40 cellular contexts compared by ENCODE assay signal in genomic region chr17:55307879-55308278, GRCh38. TPM values are rescaled to one million over a fixed set of nuclear protein-coding genes. Genes with fewer than 3 reads are reported as not detected.
"Had no signal": no experiment of that assay in that cellular context is flagged by ENCODE, and none has a peak within 500 bp of the region (broad histone marks: within the 10 kb centered on the region; RNA-seq: fewer than 3 reads in every experiment).

No MANE protein-coding gene starts in this region.

- DNase-seq: activated effector memory CD4-positive, alpha-beta T cell treated with anti-CD3 and anti-CD28 coated beads, Interleukin-2, amount 50 U/mL, for 16 hours; activated effector memory CD4-positive, alpha-beta T cell treated with Interleukin-2 at 50 U/mL for 16 hours; activated gamma-delta T cell; activated gamma-delta T cell treated with Interleukin-2 at 50 U/mL for 16 hours; activated naive CD4-positive, alpha-beta T cell; activated naive CD4-positive, alpha-beta T cell treated with anti-CD3 and anti-CD28 coated beads for 36 hours; activated naive CD4-positive, alpha-beta T cell treated with anti-CD3 and anti-CD28 coated beads, Interleukin-2, amount 10 ng/mL, durations not matched to agents 7 days and 5 days; activated naive CD4-positive, alpha-beta T cell treated with anti-CD3 and anti-CD28 coated beads, Interleukin-2, amount 50 U/mL, for 16 hours; activated naive CD4-positive, alpha-beta T cell treated with Interleukin-2 at 50 U/mL for 16 hours; activated naive CD8-positive, alpha-beta T cell treated with anti-CD3 and anti-CD28 coated beads for 36 hours; activated naive CD8-positive, alpha-beta T cell treated with anti-CD3 and anti-CD28 coated beads, Interleukin-2, amount 10 ng/mL, durations not matched to agents 7 days and 5 days; activated naive CD8-positive, alpha-beta T cell treated with anti-CD3 and anti-CD28 coated beads, Interleukin-2, amount 50 U/mL, for 24 hours; activated T-cell treated with anti-CD3 and anti-CD28 coated beads, Interleukin-2, amount 50 U/mL, for 1 hour; activated T-cell treated with anti-CD3 and anti-CD28 coated beads, Interleukin-2, amount 50 U/mL, for 24 hours; activated T-cell treated with anti-CD3 and anti-CD28 coated beads, Interleukin-2, amount 50 U/mL, for 4 hours; activated T-cell treated with anti-CD3 and anti-CD28 coated beads, Interleukin-2, amount 50 U/mL, for 48 hours; activated T-cell treated with anti-CD3 and anti-CD28 coated beads, Interleukin-2, amount 50 U/mL, for 72 hours; adrenal gland; amniotic stem cell; amygdala; anterior cingulate cortex; aorta; body of pancreas; brain microvascular endothelial cell; caudate nucleus; central memory CD4-positive, alpha-beta T cell; cerebellar nuclear complex had no signal

- H3K9me3 ChIP-seq: adrenal gland, ascending aorta, body of pancreas, breast epithelium had no signal

- H3K27ac Mint-ChIP-seq: activated naive CD4-positive, alpha-beta T cell treated with anti-CD3 and anti-CD28 coated beads for 36 hours; activated naive CD4-positive, alpha-beta T cell treated with anti-CD3 and anti-CD28 coated beads, Interleukin-2, amount 10 ng/mL, durations not matched to agents 7 days and 5 days; activated naive CD4-positive, alpha-beta T cell treated with anti-CD3 and anti-CD28 coated beads, Interleukin-2, amount 50 U/mL, for 24 hours; activated naive CD4-positive, alpha-beta T cell treated with anti-CD3 and anti-CD28 coated beads, Interleukin-2, amount 50 U/mL, for 72 hours; activated naive CD8-positive, alpha-beta T cell; activated naive CD8-positive, alpha-beta T cell treated with anti-CD3 and anti-CD28 coated beads for 36 hours; activated naive CD8-positive, alpha-beta T cell treated with anti-CD3 and anti-CD28 coated beads, Interleukin-2, amount 10 ng/mL, durations not matched to agents 7 days and 5 days; activated naive CD8-positive, alpha-beta T cell treated with anti-CD3 and anti-CD28 coated beads, Interleukin-2, amount 50 U/mL, for 24 hours; activated T-cell treated with anti-CD3 and anti-CD28 coated beads, Interleukin-2, amount 50 U/mL, for 24 hours; activated T-cell treated with anti-CD3 and anti-CD28 coated beads, Interleukin-2, amount 50 U/mL, for 72 hours; activated T-helper 1 cell treated with anti-CD3 and anti-CD28 coated beads, Interleukin-12 subunit alpha, Interleukin-12 subunit beta, Interleukin-2, Interleukin-4 antibody, amounts not matched to agents 30 ng/mL and 10 ng/mL and 1 ng/mL, durations not matched to agents 14 hours and 24 hours and 36 hours; activated T-helper 17 cell treated with anti-CD3 and anti-CD28 coated beads, Interleukin-2, amount 50 U/mL, for 72 hours; activated T-helper 2 cell treated with anti-CD3 and anti-CD28 coated beads, Interferon-gamma antibody, Interleukin-2, Interleukin-4, amounts not matched to agents 10 μg/mL and 5 μg/mL and 100 μg/mL, durations not matched to agents 14 hours and 24 hours and 36 hours; brain had no signal

- H3K27me3 Mint-ChIP-seq: activated T-helper 17 cell treated with anti-CD3 and anti-CD28 coated beads, Interleukin-2, amount 50 U/mL, for 72 hours had no signal

- FAIRE-seq: astrocyte, bronchial epithelial cell had no signal

- H3K27me3 ChIP-seq: adrenal gland, ascending aorta, body of pancreas, brain microvascular endothelial cell, breast epithelium, cardiac muscle cell had no signal

- H3K27ac ChIP-seq: adrenal gland, ascending aorta, body of pancreas, brain microvascular endothelial cell, breast epithelium, cardiac muscle cell had no signal

- H3K36me3 Mint-ChIP-seq: activated naive CD4-positive, alpha-beta T cell treated with anti-CD3 and anti-CD28 coated beads, Interleukin-2, amount 10 ng/mL, durations not matched to agents 7 days and 5 days; activated naive CD4-positive, alpha-beta T cell treated with anti-CD3 and anti-CD28 coated beads, Interleukin-2, amount 50 U/mL, for 24 hours; activated naive CD4-positive, alpha-beta T cell treated with anti-CD3 and anti-CD28 coated beads, Interleukin-2, amount 50 U/mL, for 72 hours; activated naive CD8-positive, alpha-beta T cell; activated naive CD8-positive, alpha-beta T cell treated with anti-CD3 and anti-CD28 coated beads for 36 hours; activated naive CD8-positive, alpha-beta T cell treated with anti-CD3 and anti-CD28 coated beads, Interleukin-2, amount 10 ng/mL, durations not matched to agents 7 days and 5 days; brain had no signal

- H3K4me1 Mint-ChIP-seq: activated naive CD4-positive, alpha-beta T cell treated with anti-CD3 and anti-CD28 coated beads, Interleukin-2, amount 10 ng/mL, durations not matched to agents 7 days and 5 days; activated naive CD4-positive, alpha-beta T cell treated with anti-CD3 and anti-CD28 coated beads, Interleukin-2, amount 50 U/mL, for 24 hours; activated naive CD8-positive, alpha-beta T cell treated with anti-CD3 and anti-CD28 coated beads for 36 hours; activated naive CD8-positive, alpha-beta T cell treated with anti-CD3 and anti-CD28 coated beads, Interleukin-2, amount 50 U/mL, for 24 hours; central memory CD8-positive, alpha-beta T cell had no signal

- H3K36me3 ChIP-seq: adrenal gland, ascending aorta, brain microvascular endothelial cell, breast epithelium, cardiac muscle cell had no signal

- H3K4me3 ChIP-seq: adrenal gland, ascending aorta, body of pancreas, breast epithelium, cardiac muscle cell had no signal

- H3K4me3 Mint-ChIP-seq: activated naive CD4-positive, alpha-beta T cell treated with anti-CD3 and anti-CD28 coated beads for 36 hours; activated naive CD4-positive, alpha-beta T cell treated with anti-CD3 and anti-CD28 coated beads, Interleukin-2, amount 10 ng/mL, durations not matched to agents 7 days and 5 days; activated naive CD4-positive, alpha-beta T cell treated with anti-CD3 and anti-CD28 coated beads, Interleukin-2, amount 50 U/mL, for 24 hours; activated naive CD8-positive, alpha-beta T cell; activated naive CD8-positive, alpha-beta T cell treated with anti-CD3 and anti-CD28 coated beads for 36 hours; activated naive CD8-positive, alpha-beta T cell treated with anti-CD3 and anti-CD28 coated beads, Interleukin-2, amount 10 ng/mL, durations not matched to agents 7 days and 5 days; activated naive CD8-positive, alpha-beta T cell treated with anti-CD3 and anti-CD28 coated beads, Interleukin-2, amount 50 U/mL, for 24 hours; activated T-cell treated with anti-CD3 and anti-CD28 coated beads, Interleukin-2, amount 50 U/mL, for 24 hours; activated T-cell treated with anti-CD3 and anti-CD28 coated beads, Interleukin-2, amount 50 U/mL, for 4 hours; activated T-cell treated with anti-CD3 and anti-CD28 coated beads, Interleukin-2, amount 50 U/mL, for 72 hours; activated T-helper 1 cell treated with anti-CD3 and anti-CD28 coated beads, Interleukin-12 subunit alpha, Interleukin-12 subunit beta, Interleukin-2, Interleukin-4 antibody, amounts not matched to agents 30 ng/mL and 10 ng/mL and 1 ng/mL, durations not matched to agents 14 hours and 24 hours and 36 hours; activated T-helper 17 cell treated with anti-CD3 and anti-CD28 coated beads, Interleukin-2, amount 50 U/mL, for 72 hours; brain; central memory CD8-positive, alpha-beta T cell had no signal

- H3K9me3 Mint-ChIP-seq: activated naive CD4-positive, alpha-beta T cell treated with anti-CD3 and anti-CD28 coated beads for 36 hours; activated naive CD4-positive, alpha-beta T cell treated with anti-CD3 and anti-CD28 coated beads, Interleukin-2, amount 10 ng/mL, durations not matched to agents 7 days and 5 days; activated naive CD4-positive, alpha-beta T cell treated with anti-CD3 and anti-CD28 coated beads, Interleukin-2, amount 50 U/mL, for 24 hours; activated naive CD4-positive, alpha-beta T cell treated with anti-CD3 and anti-CD28 coated beads, Interleukin-2, amount 50 U/mL, for 72 hours; activated naive CD8-positive, alpha-beta T cell treated with anti-CD3 and anti-CD28 coated beads for 36 hours; activated naive CD8-positive, alpha-beta T cell treated with anti-CD3 and anti-CD28 coated beads, Interleukin-2, amount 10 ng/mL, durations not matched to agents 7 days and 5 days; activated naive CD8-positive, alpha-beta T cell treated with anti-CD3 and anti-CD28 coated beads, Interleukin-2, amount 50 U/mL, for 24 hours; activated T-cell treated with anti-CD3 and anti-CD28 coated beads, Interleukin-2, amount 50 U/mL, for 24 hours; activated T-cell treated with anti-CD3 and anti-CD28 coated beads, Interleukin-2, amount 50 U/mL, for 4 hours; activated T-cell treated with anti-CD3 and anti-CD28 coated beads, Interleukin-2, amount 50 U/mL, for 72 hours; activated T-helper 1 cell treated with anti-CD3 and anti-CD28 coated beads, Interleukin-12 subunit alpha, Interleukin-12 subunit beta, Interleukin-2, Interleukin-4 antibody, amounts not matched to agents 30 ng/mL and 10 ng/mL and 1 ng/mL, durations not matched to agents 14 hours and 24 hours and 36 hours; activated T-helper 17 cell treated with anti-CD3 and anti-CD28 coated beads, Interleukin-2, amount 50 U/mL, for 72 hours; activated T-helper 2 cell treated with anti-CD3 and anti-CD28 coated beads, Interferon-gamma antibody, Interleukin-2, Interleukin-4, amounts not matched to agents 10 μg/mL and 5 μg/mL and 100 μg/mL, durations not matched to agents 14 hours and 24 hours and 36 hours; brain; central memory CD8-positive, alpha-beta T cell had no signal

- ATAC-seq: activated naive CD4-positive, alpha-beta T cell treated with anti-CD3 and anti-CD28 coated beads, Interleukin-2, amount 50 U/mL, for 72 hours; activated naive CD8-positive, alpha-beta T cell treated with anti-CD3 and anti-CD28 coated beads, Interleukin-2, amount 50 U/mL, for 24 hours; activated T-cell treated with anti-CD3 and anti-CD28 coated beads, Interleukin-2, amount 50 U/mL, for 4 hours; activated T-cell treated with anti-CD3 and anti-CD28 coated beads, Interleukin-2, amount 50 U/mL, for 72 hours; activated T-helper 17 cell treated with anti-CD3 and anti-CD28 coated beads, Interleukin-2, amount 50 U/mL, for 72 hours; body of pancreas had no signal

- H3K4me1 ChIP-seq: ascending aorta, breast epithelium had no signal

RNA-seq across cellular contexts. Expression of gene HLF, which starts 43.1 kb away (rescaled TPM):
- total RNA-seq: astrocyte had no signal
